Comparison of ENCODE assay signal across 13 cellular contexts in genomic region chr5:150542933-150543445, GRCh38. TPM values are rescaled to one million over a fixed set of nuclear protein-coding genes. Genes with fewer than 3 reads are reported as not detected.
A peak's percentile ranks its signal among the peaks of the same experiment; 100 is the strongest.
DNase-seq lines count a peak whose midpoint lies in the region; ATAC-seq and TF ChIP-seq lines count a peak whose summit lies in the region.
"Had no signal": no experiment of that assay in that cellular context is flagged by ENCODE, and none has a peak within 500 bp of the region (broad histone marks: within the 10 kb centered on the region; RNA-seq: fewer than 3 reads in every experiment).

No MANE protein-coding gene starts in this region.

- no peak for ATAC-seq in HG03378 (IDR thresholded peaks at IDR 0.05; ENCODE audit: unreplicated experiment)
- ATAC-seq: activated naive CD4-positive, alpha-beta T cell treated with anti-CD3 and anti-CD28 coated beads, Interleukin-2, amount 50 U/mL, for 72 hours had no signal

- peak overlapping the region; percentile 82 to 84 for H3K27ac ChIP-seq in breast epithelium
- H3K27ac ChIP-seq in muscle layer of duodenum (ENCODE audit: low read length) = peak overlapping the region; percentile 17
- H3K27ac ChIP-seq in transverse colon = peak overlapping the region; percentile 74 to 85 (median 84)
- H3K27ac ChIP-seq: 22Rv1 had no signal

- DNase-seq in breast epithelium (ENCODE audit: low spot score in 2 of 2) (no peak), MCF 10A (ENCODE audit: unreplicated experiment) (no peak), endothelial cell (ENCODE audit: low spot score) (no peak), transverse colon (peak; percentile 86), GOT3 (lab: John Stamatoyannopoulos, UW) (no peak), mesenteric fat pad (ENCODE audit: low spot score) (no peak)
- DNase-seq: NCI-H2029 had no signal

- POLR2A ChIA-PET in MCF 10A (lab: Yijun Ruan, JAX) = interaction anchor here (1.3 to 4.2 kb wide), 6 partner anchors 13 to 157 kb away, joined by 3 to 30 read pairs (median 18); partner anchors contain the start of genes RBM22 and RPS14

- no peaks in the 10 kb centered on the region for H3K27me3 ChIP-seq in breast epithelium
- H3K27me3 ChIP-seq in muscle layer of duodenum (ENCODE audit: low read depth, low read length) = no peaks in the 10 kb centered on the region
- no peaks in the 10 kb centered on the region for H3K27me3 ChIP-seq in transverse colon

- H3K4me3 Mint-ChIP-seq in MCF 10A (ENCODE audit: unreplicated experiment) (no peak overlapping the region), endothelial cell (ENCODE audit: unreplicated experiment) (peak overlapping the region; percentile 20)
- H3K4me3 Mint-ChIP-seq: stimulated activated naive CD8-positive, alpha-beta T cell treated with anti-CD3 and anti-CD28 coated beads, Interleukin-15, Interleukin-2, amounts not matched to agents 100 ng/mL and 50 ng/mL, for 24 hours had no signal

- no peaks in the 10 kb centered on the region for H3K9me3 Mint-ChIP-seq in MCF 10A (ENCODE audit: unreplicated experiment)
- H3K9me3 Mint-ChIP-seq in endothelial cell (ENCODE audit: unreplicated experiment) = no peaks in the 10 kb centered on the region
- H3K9me3 Mint-ChIP-seq: activated naive CD4-positive, alpha-beta T cell treated with anti-CD3 and anti-CD28 coated beads, Interleukin-2, amount 50 U/mL, for 72 hours; stimulated activated naive CD8-positive, alpha-beta T cell treated with anti-CD3 and anti-CD28 coated beads, Interleukin-15, Interleukin-2, amounts not matched to agents 100 ng/mL and 50 ng/mL, for 24 hours had no signal

- peaks cover 31% of the 10 kb centered on the region for H3K4me1 Mint-ChIP-seq in MCF 10A (ENCODE audit: insufficient read depth, unreplicated experiment)
- H3K4me1 Mint-ChIP-seq in endothelial cell (ENCODE audit: unreplicated experiment) = peaks cover 13% of the 10 kb centered on the region

- CTCF ChIA-PET in MCF 10A (lab: Yijun Ruan, JAX) = interaction anchor here (0.6 to 11.3 kb wide), 11 partner anchors 10 to 1364 kb away, joined by 3 to 142 read pairs (median 4); no protein-coding TSS in a partner anchor

- TF ChIP-seq EP300 in transverse colon (IDR thresholded peaks at IDR 0.05; ENCODE audit: low read depth) = peak; percentile 85

- H3K4me1 ChIP-seq in breast epithelium = no peaks in the 10 kb centered on the region
- H3K4me1 ChIP-seq in muscle layer of duodenum (ENCODE audit: control insufficient read depth in 1 of 2, insufficient read depth in 2 of 2, low read length in 2 of 2) = peaks cover 0 to 31% of the 10 kb centered on the region in 2 donors
- peaks cover 9 to 41% (median 19%) of the 10 kb centered on the region in 4 donors for H3K4me1 ChIP-seq in transverse colon
- H3K4me1 ChIP-seq: HAP-1 had no signal

- H3K4me3 ChIP-seq in breast epithelium = no peak overlapping the region
- H3K4me3 ChIP-seq in muscle layer of duodenum (ENCODE audit: low read depth in 1 of 2, low read length in 2 of 2) = no peak overlapping the region
- H3K4me3 ChIP-seq in transverse colon = no peak overlapping the region
- H3K4me3 ChIP-seq: HAP-1 had no signal

- no peaks in the 10 kb centered on the region for H3K9me3 ChIP-seq in breast epithelium
- no peaks in the 10 kb centered on the region for H3K9me3 ChIP-seq in muscle layer of duodenum (ENCODE audit: control insufficient read depth in 1 of 2, low read length in 2 of 2)
- no peaks in the 10 kb centered on the region for H3K9me3 ChIP-seq in transverse colon
- H3K9me3 ChIP-seq: HAP-1 had no signal

- H3K36me3 ChIP-seq in breast epithelium = peaks cover 5% of the 10 kb centered on the region
- H3K36me3 ChIP-seq in muscle layer of duodenum (ENCODE audit: control insufficient read depth in 1 of 2, insufficient read depth in 2 of 2, low read length in 2 of 2) = peaks cover 51 to 76% of the 10 kb centered on the region in 2 donors
- H3K36me3 ChIP-seq in transverse colon = peaks cover 0 to 5% (median 2%) of the 10 kb centered on the region in 4 donors

- TF ChIP-seq POLR2A in breast epithelium (IDR thresholded peaks at IDR 0.05) (no peak), transverse colon (IDR thresholded peaks at IDR 0.05) (peak; percentile 46)

- H3K36me3 Mint-ChIP-seq in MCF 10A (ENCODE audit: insufficient read depth, unreplicated experiment) = peaks cover 93% of the 10 kb centered on the region
- H3K36me3 Mint-ChIP-seq in endothelial cell (ENCODE audit: low read depth, unreplicated experiment) = peaks cover 51% of the 10 kb centered on the region
- H3K36me3 Mint-ChIP-seq: activated naive CD4-positive, alpha-beta T cell treated with anti-CD3 and anti-CD28 coated beads, Interleukin-2, amount 50 U/mL, for 72 hours had no signal

- 42% methylated on average over 12 of the region's 12 CpGs; no CpG with 5 or more reads in 1 of the 2 donors for WGBS in transverse colon (ENCODE audit: low coverage in 1 of 2), 2 donors

- no TSS peak for BruUV-seq in MCF 10A (replicated peaks; lab: Mats Ljungman, UMichigan)

- intact Hi-C loops in breast epithelium (cut with DNase I; ENCODE audit: low total_unique reads) = no loop called here
- intact Hi-C loops in MCF 10A (cut with micrococcal nuclease) = no loop called here
- intact Hi-C loops in transverse colon (cut with DNase I; ENCODE audit: low total_unique reads) = loop anchor here (5.0 to 10.0 kb wide), 2 partner anchors 58 to 86 kb away; no protein-coding TSS in a partner anchor

- no peak for TF ChIP-seq CTCF in breast epithelium (IDR thresholded peaks at IDR 0.05)
- TF ChIP-seq CTCF in MCF 10A (IDR thresholded peaks at IDR 0.05; ENCODE audit: unreplicated experiment) = no peak
- no peak for TF ChIP-seq CTCF in endothelial cell (IDR thresholded peaks at IDR 0.05; ENCODE audit: unreplicated experiment)
- TF ChIP-seq CTCF in transverse colon (IDR thresholded peaks at IDR 0.05) = peak in 1 of 5 experiments; percentile 8

- no peak overlapping the region for H3K27ac Mint-ChIP-seq in MCF 10A (ENCODE audit: low read depth, unreplicated experiment)
- peak overlapping the region; percentile 74 for H3K27ac Mint-ChIP-seq in endothelial cell (ENCODE audit: unreplicated experiment)
- H3K27ac Mint-ChIP-seq: activated naive CD4-positive, alpha-beta T cell treated with anti-CD3 and anti-CD28 coated beads, Interleukin-2, amount 50 U/mL, for 72 hours; stimulated activated naive CD8-positive, alpha-beta T cell treated with anti-CD3 and anti-CD28 coated beads, Interleukin-15, Interleukin-2, amounts not matched to agents 100 ng/mL and 50 ng/mL, for 24 hours had no signal

- H3K27me3 Mint-ChIP-seq in MCF 10A (ENCODE audit: insufficient read depth, unreplicated experiment) (no peaks in the 10 kb centered on the region), endothelial cell (ENCODE audit: unreplicated experiment) (peaks cover 14% of the 10 kb centered on the region)
- H3K27me3 Mint-ChIP-seq: stimulated activated naive CD8-positive, alpha-beta T cell treated with anti-CD3 and anti-CD28 coated beads, Interleukin-15, Interleukin-2, amounts not matched to agents 100 ng/mL and 50 ng/mL, for 24 hours had no signal

- in situ Hi-C loops in transverse colon (cut with MboI; ENCODE audit: low pct_ligation_motif_present in 1 of 4, low pct_unique_long_range_greater_than_20kb in 1 of 4, low sequenced_read_pairs in 3 of 4) = loop anchor here in 3 of 4 donors (10.0 kb wide), 2 partner anchors 78 to 88 kb away; no protein-coding TSS in a partner anchor

RNA-seq across cellular contexts. Expression of gene NDST1, which starts 35.1 kb away (rescaled TPM):
- total RNA-seq in breast epithelium (10 to 100 TPM; 46.7 to 92.3 (median 74.1) TPM), MCF 10A (2022) (68.9 and 79.3 TPM in 2 replicates), endothelial cell (ENCODE audit: unreplicated experiment) (178 TPM), transverse colon (100 to 1,000 TPM in 1 of 4 donors, 10 to 100 TPM in 3; 68.8 to 104 (median 96.4) TPM), mesenteric fat pad (110 TPM)

Comparison
In these comparisons a context has a peak if more than half of its experiments do, and no peak if none do; other contexts are left out.
1. H3K27ac ChIP-seq: peak in every context shown above with its lines; median percentile 84 in transverse colon; 83 in breast epithelium; 17 in muscle layer of duodenum.